Comparison of ENCODE assay signal across 15 cellular contexts in genomic region chr5:172479784-172480115, GRCh38.
"Had no signal": no experiment of that assay in that cellular context is flagged by ENCODE, and none has a peak within 500 bp of the region (broad histone marks: within the 10 kb centered on the region; RNA-seq: fewer than 3 reads in every experiment).

No MANE protein-coding gene starts in this region.

- H3K9me3 ChIP-seq: adrenal gland, breast epithelium, left lung, ovary had no signal

- H3K4me1 ChIP-seq: adrenal gland, breast epithelium, left lung had no signal

- H3K4me3 ChIP-seq: adrenal gland, breast epithelium, left lung, ovary, spleen had no signal

- H3K36me3 ChIP-seq: adrenal gland, breast epithelium, left lung, ovary, spleen had no signal

- DNase-seq: activated CD4-positive, alpha-beta T cell treated with anti-CD3 and anti-CD28 coated beads, Interleukin-2, amount 50 U/mL, for 4 hours; activated gamma-delta T cell; activated T-cell treated with anti-CD3 and anti-CD28 coated beads, Interleukin-2, amount 50 U/mL, for 72 hours; dermis blood vessel endothelial cell; effector memory CD4-positive, alpha-beta T cell; foreskin fibroblast; glutamatergic neuron; left lung; naive B cell; spleen; stimulated activated naive B cell treated with anti-CD40 and anti-IgM and Interleukin-4, amounts not matched to agents 10 μg/mL and 1 μg/mL and 100 μg/mL, for 72 hours; SW 1271 had no signal

- H3K27me3 ChIP-seq: adrenal gland, breast epithelium, left lung, ovary, spleen had no signal

- H3K27ac ChIP-seq: left lung, ovary, spleen had no signal
